ENCODE assay signal across 20 cellular contexts in the genomic region with DNA sequence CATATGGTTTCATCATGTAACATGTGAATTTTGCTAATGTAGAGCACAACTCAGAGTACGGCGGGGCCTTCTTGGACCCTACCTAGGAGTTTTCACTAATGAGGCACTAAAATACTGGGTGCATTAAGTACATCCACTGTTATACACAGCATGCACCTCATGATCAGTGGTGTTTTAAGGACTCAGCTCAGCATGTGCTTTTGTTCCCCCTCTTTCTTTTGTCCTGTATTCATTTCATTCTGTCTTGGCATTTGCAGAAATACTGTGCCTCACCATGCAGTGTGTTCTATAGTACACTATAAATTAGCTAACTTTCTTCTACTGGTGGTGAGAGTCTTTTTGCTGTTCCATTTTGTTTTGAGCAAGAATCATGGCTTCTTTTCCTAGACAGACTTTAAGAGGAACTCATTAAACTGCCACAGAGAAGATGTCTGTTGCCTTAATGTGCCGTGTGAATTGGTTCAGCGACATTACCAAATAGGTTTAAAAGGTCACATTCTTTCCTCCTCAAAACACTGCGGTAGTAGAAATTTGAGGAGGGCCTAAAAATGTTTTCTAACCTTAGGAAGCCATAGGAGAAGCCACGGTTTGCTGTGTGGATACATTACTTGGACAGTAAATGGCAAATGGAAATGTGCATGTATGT.
"Had no signal": no experiment of that assay in that cellular context is flagged by ENCODE, and none has a peak within 500 bp of the region (broad histone marks: within the 10 kb centered on the region; RNA-seq: fewer than 3 reads in every experiment).

No MANE protein-coding gene starts in this region.

- H3K4me1 ChIP-seq: right atrium auricular region had no signal

- H3K27ac Mint-ChIP-seq: activated B cell treated with CpG ODN at 0.5 μM for 24 hours; activated CD4-positive, alpha-beta memory T cell treated with anti-CD3 and anti-CD28 coated beads, Interleukin-2, amount 10 ng/mL, durations not matched to agents 7 days and 5 days; activated naive CD4-positive, alpha-beta T cell treated with anti-CD3 and anti-CD28 coated beads for 36 hours; activated T-cell treated with anti-CD3 and anti-CD28 coated beads, Interleukin-2, amount 50 U/mL, for 72 hours; immature natural killer cell; natural killer cell treated with Interleukin-12 subunit alpha and Interleukin-12 subunit beta and Interleukin-15 and Interleukin-18, amount 100 ng/mL, for 72 hours had no signal

- H3K36me3 Mint-ChIP-seq: immature natural killer cell; natural killer cell treated with Interleukin-12 subunit alpha and Interleukin-12 subunit beta and Interleukin-15 and Interleukin-18, amount 100 ng/mL, for 72 hours had no signal

- H3K9me3 Mint-ChIP-seq: activated B cell treated with CpG ODN at 0.5 μM for 24 hours; activated CD4-positive, alpha-beta memory T cell treated with anti-CD3 and anti-CD28 coated beads, Interleukin-2, amount 10 ng/mL, durations not matched to agents 7 days and 5 days; activated naive CD4-positive, alpha-beta T cell treated with anti-CD3 and anti-CD28 coated beads for 36 hours; activated T-cell treated with anti-CD3 and anti-CD28 coated beads, Interleukin-2, amount 50 U/mL, for 72 hours; immature natural killer cell; natural killer cell treated with Interleukin-12 subunit alpha and Interleukin-12 subunit beta and Interleukin-15 and Interleukin-18, amount 100 ng/mL, for 72 hours had no signal

- H3K27me3 Mint-ChIP-seq: activated B cell treated with CpG ODN at 0.5 μM for 24 hours had no signal

- H3K36me3 ChIP-seq: right atrium auricular region, thyroid gland had no signal

- ATAC-seq: activated T-cell treated with anti-CD3 and anti-CD28 coated beads, Interleukin-2, amount 50 U/mL, for 72 hours; left ventricle myocardium superior; natural killer cell treated with Interleukin-12 subunit alpha and Interleukin-12 subunit beta and Interleukin-15 and Interleukin-18, amount 100 ng/mL, for 72 hours; stimulated activated naive CD8-positive, alpha-beta T cell treated with anti-CD3 and anti-CD28 coated beads, Interleukin-15, Interleukin-2, amounts not matched to agents 100 U/mL and 50 U/mL, for 24 hours had no signal

- DNase-seq: activated B cell treated with CpG ODN at 0.5 μM for 24 hours; activated CD4-positive, alpha-beta memory T cell treated with anti-CD3 and anti-CD28 coated beads, Interleukin-2, amount 10 ng/mL, durations not matched to agents 7 days and 5 days; activated CD4-positive, alpha-beta T cell treated with anti-CD3 and anti-CD28 coated beads for 4 hours; activated effector memory CD4-positive, alpha-beta T cell treated with Interleukin-2 at 50 U/mL for 16 hours; activated naive CD4-positive, alpha-beta T cell treated with anti-CD3 and anti-CD28 coated beads for 36 hours; activated T-cell treated with anti-CD3 and anti-CD28 coated beads, Interleukin-2, amount 50 U/mL, for 72 hours; amygdala; cerebellar nuclear complex; foreskin fibroblast; immature natural killer cell; left ventricle myocardium superior; stimulated activated CD4-positive, alpha-beta T cell treated with anti-CD3 and anti-CD28 coated beads, Interleukin-4, amount 100 ng/mL, for 24 hours; stimulated activated naive CD8-positive, alpha-beta T cell treated with anti-CD3 and anti-CD28 coated beads, Interleukin-15, Interleukin-2, amounts not matched to agents 100 U/mL and 50 U/mL, for 24 hours; substantia nigra; T-helper 9 cell; thyroid gland had no signal

- H3K4me3 Mint-ChIP-seq: activated B cell treated with CpG ODN at 0.5 μM for 24 hours; activated CD4-positive, alpha-beta memory T cell treated with anti-CD3 and anti-CD28 coated beads, Interleukin-2, amount 10 ng/mL, durations not matched to agents 7 days and 5 days; activated naive CD4-positive, alpha-beta T cell treated with anti-CD3 and anti-CD28 coated beads for 36 hours; activated T-cell treated with anti-CD3 and anti-CD28 coated beads, Interleukin-2, amount 50 U/mL, for 72 hours; immature natural killer cell; natural killer cell treated with Interleukin-12 subunit alpha and Interleukin-12 subunit beta and Interleukin-15 and Interleukin-18, amount 100 ng/mL, for 72 hours had no signal

- H3K9me3 ChIP-seq: right atrium auricular region, thyroid gland had no signal

- H3K27ac ChIP-seq: coronary artery, right atrium auricular region had no signal

- H3K4me1 Mint-ChIP-seq: immature natural killer cell had no signal

- H3K27me3 ChIP-seq: right atrium auricular region, thyroid gland had no signal

- FAIRE-seq: endometrium had no signal

- H3K4me3 ChIP-seq: coronary artery, right atrium auricular region, thyroid gland had no signal
